1 cellular context compared by ENCODE assay signal in genomic region chr18:62716679-62717058, GRCh38.
A peak's percentile ranks its signal among the peaks of the same experiment; 100 is the strongest.
TF ChIP-seq lines count a peak whose summit lies in the region.

No MANE protein-coding gene starts in this region.

TF ChIP-seq in HEK293, 187 proteins besides CTCF, POLR2A, EP300 and RAD21 (continued from another document):
- TF ChIP-seq INSM2 (tag by site-specific recombination; IDR thresholded peaks at IDR 0.05) = no peak
- TF ChIP-seq ZNF785 (tag by site-specific recombination; IDR thresholded peaks at IDR 0.05) = no peak
- TF ChIP-seq ZNF433 (tag by site-specific recombination; IDR thresholded peaks at IDR 0.05; ENCODE audit: low read depth) = no peak
- TF ChIP-seq ZNF341 (tag by site-specific recombination; IDR thresholded peaks at IDR 0.05; ENCODE audit: low read depth) = 0 out of 2 replicates have a peak, but pooled peaks have one; percentile 30
- no peak for TF ChIP-seq ZNF292 (tag by site-specific recombination; IDR thresholded peaks at IDR 0.05; ENCODE audit: borderline replicate concordance, low read depth)
TF ChIP-seq in HEK293: peak in this region for 9.
